Comparison of ENCODE assay signal across 34 cellular contexts in genomic region chr4:3007724-3008123, GRCh38.
"Had no signal": no experiment of that assay in that cellular context is flagged by ENCODE, and none has a peak within 500 bp of the region (broad histone marks: within the 10 kb centered on the region; RNA-seq: fewer than 3 reads in every experiment).

No MANE protein-coding gene starts in this region.

- H3K36me3 ChIP-seq: adrenal gland, ascending aorta, brain microvascular endothelial cell, breast epithelium, cardiac muscle cell had no signal

- H3K4me3 ChIP-seq: adrenal gland, ascending aorta, body of pancreas, breast epithelium, cardiac muscle cell had no signal

- H3K9me3 ChIP-seq: adrenal gland, ascending aorta, body of pancreas, breast epithelium had no signal

- FAIRE-seq: astrocyte, bronchial epithelial cell had no signal

- DNase-seq: activated effector memory CD4-positive, alpha-beta T cell treated with anti-CD3 and anti-CD28 coated beads, Interleukin-2, amount 50 U/mL, for 16 hours; activated effector memory CD4-positive, alpha-beta T cell treated with Interleukin-2 at 50 U/mL for 16 hours; activated gamma-delta T cell; activated gamma-delta T cell treated with Interleukin-2 at 50 U/mL for 16 hours; activated naive CD4-positive, alpha-beta T cell; activated naive CD4-positive, alpha-beta T cell treated with anti-CD3 and anti-CD28 coated beads for 36 hours; activated naive CD4-positive, alpha-beta T cell treated with anti-CD3 and anti-CD28 coated beads, Interleukin-2, amount 10 ng/mL, durations not matched to agents 7 days and 5 days; activated naive CD4-positive, alpha-beta T cell treated with anti-CD3 and anti-CD28 coated beads, Interleukin-2, amount 50 U/mL, for 16 hours; activated naive CD4-positive, alpha-beta T cell treated with Interleukin-2 at 50 U/mL for 16 hours; activated naive CD8-positive, alpha-beta T cell treated with anti-CD3 and anti-CD28 coated beads for 36 hours; activated naive CD8-positive, alpha-beta T cell treated with anti-CD3 and anti-CD28 coated beads, Interleukin-2, amount 10 ng/mL, durations not matched to agents 7 days and 5 days; activated naive CD8-positive, alpha-beta T cell treated with anti-CD3 and anti-CD28 coated beads, Interleukin-2, amount 50 U/mL, for 24 hours; activated T-cell treated with anti-CD3 and anti-CD28 coated beads for 4 hours; activated T-cell treated with anti-CD3 and anti-CD28 coated beads, Interleukin-2, amount 50 U/mL, for 1 hour; activated T-cell treated with anti-CD3 and anti-CD28 coated beads, Interleukin-2, amount 50 U/mL, for 24 hours; activated T-cell treated with anti-CD3 and anti-CD28 coated beads, Interleukin-2, amount 50 U/mL, for 4 hours; activated T-cell treated with anti-CD3 and anti-CD28 coated beads, Interleukin-2, amount 50 U/mL, for 48 hours; activated T-cell treated with anti-CD3 and anti-CD28 coated beads, Interleukin-2, amount 50 U/mL, for 72 hours; adrenal gland; amniotic stem cell; amygdala; anterior cingulate cortex; aorta; body of pancreas; brain microvascular endothelial cell; central memory CD4-positive, alpha-beta T cell; cerebellar nuclear complex had no signal

- H3K4me1 ChIP-seq: breast epithelium had no signal

- H3K27ac ChIP-seq: adrenal gland, ascending aorta, body of pancreas, brain microvascular endothelial cell, breast epithelium, cardiac muscle cell had no signal

- ATAC-seq: activated naive CD4-positive, alpha-beta T cell treated with anti-CD3 and anti-CD28 coated beads, Interleukin-2, amount 50 U/mL, for 72 hours; activated naive CD8-positive, alpha-beta T cell treated with anti-CD3 and anti-CD28 coated beads, Interleukin-2, amount 50 U/mL, for 24 hours; activated T-cell treated with anti-CD3 and anti-CD28 coated beads, Interleukin-2, amount 50 U/mL, for 4 hours; activated T-cell treated with anti-CD3 and anti-CD28 coated beads, Interleukin-2, amount 50 U/mL, for 72 hours; activated T-helper 17 cell treated with anti-CD3 and anti-CD28 coated beads, Interleukin-2, amount 50 U/mL, for 72 hours; body of pancreas had no signal

- H3K27me3 ChIP-seq: adrenal gland, ascending aorta, body of pancreas, brain microvascular endothelial cell, breast epithelium, cardiac muscle cell had no signal
